ENCODE assay signal across 19 cellular contexts in genomic region chr12:22110176-22110575, GRCh38.
DNase-seq lines count a peak whose midpoint lies in the region; ATAC-seq lines count a peak whose summit lies in the region.
"Had no signal": no experiment of that assay in that cellular context is flagged by ENCODE, and none has a peak within 500 bp of the region (broad histone marks: within the 10 kb centered on the region; RNA-seq: fewer than 3 reads in every experiment).

No MANE protein-coding gene starts in this region.

- H3K4me3 Mint-ChIP-seq in activated CD4-positive, alpha-beta T cell treated with anti-CD3 and anti-CD28 coated beads, Interleukin-2, amount 10 ng/mL, durations not matched to agents 24 days and 14 days: no peak overlapping the region
- H3K4me3 Mint-ChIP-seq in activated naive CD8-positive, alpha-beta T cell: no peak overlapping the region
- H3K4me3 Mint-ChIP-seq in activated naive CD8-positive, alpha-beta T cell treated with anti-CD3 and anti-CD28 coated beads, Interleukin-2, amount 50 U/mL, for 24 hours: no peak overlapping the region
- no peak overlapping the region for H3K4me3 Mint-ChIP-seq in activated T-helper 17 cell treated with anti-CD3 and anti-CD28 coated beads, Interleukin-2, amount 50 U/mL, for 72 hours

- H3K4me1 Mint-ChIP-seq in activated CD4-positive, alpha-beta T cell treated with anti-CD3 and anti-CD28 coated beads, Interleukin-2, amount 10 ng/mL, durations not matched to agents 24 days and 14 days: peaks cover 18% of the 10 kb centered on the region
- H3K4me1 Mint-ChIP-seq in activated naive CD8-positive, alpha-beta T cell (ENCODE audit: low read depth): peaks cover 16% of the 10 kb centered on the region
- H3K4me1 Mint-ChIP-seq in activated naive CD8-positive, alpha-beta T cell treated with anti-CD3 and anti-CD28 coated beads, Interleukin-2, amount 50 U/mL, for 24 hours: peaks cover 6% of the 10 kb centered on the region
- H3K4me1 Mint-ChIP-seq in activated T-helper 17 cell treated with anti-CD3 and anti-CD28 coated beads, Interleukin-2, amount 50 U/mL, for 72 hours: peaks cover 11% of the 10 kb centered on the region

- DNase-seq in activated CD4-positive, alpha-beta T cell treated with anti-CD3 and anti-CD28 coated beads, Interleukin-2, amount 10 ng/mL, durations not matched to agents 24 days and 14 days: peak; percentile 58
- DNase-seq in activated CD4-positive, alpha-beta T cell treated with anti-CD3 and anti-CD28 coated beads, Interleukin-2, amount 50 U/mL, for 4 hours: no peak
- DNase-seq in activated naive CD8-positive, alpha-beta T cell treated with anti-CD3 and anti-CD28 coated beads, Interleukin-2, amount 50 U/mL, for 24 hours: no peak
- DNase-seq in T1000 (lab: John Stamatoyannopoulos, UW) (no peak), nucleus accumbens (lab: John Stamatoyannopoulos, UW) (no peak)
- DNase-seq: DMS 273 treated with DMSO at 0.1 percent for 48 hours; GF-D8; MV-4-11; NCI-H1417; NCI-H1930; NCI-H2171; NCI-H446; NCI-H69; NK-92 treated with Interleukin-12 subunit alpha and Interleukin-12 subunit beta, amount 100 ng/mL, for 24 hours; RPMI8226 had no signal

- intact Hi-C loops in activated CD4-positive, alpha-beta T cell treated with anti-CD3 and anti-CD28 coated beads, Interleukin-2, amount 10 ng/mL, durations not matched to agents 24 days and 14 days (cut with micrococcal nuclease): no loop called here

- peak overlapping the region; percentile 25 for H3K27ac Mint-ChIP-seq in activated CD4-positive, alpha-beta T cell treated with anti-CD3 and anti-CD28 coated beads, Interleukin-2, amount 10 ng/mL, durations not matched to agents 24 days and 14 days
- H3K27ac Mint-ChIP-seq in activated naive CD8-positive, alpha-beta T cell: peak overlapping the region; percentile 64
- no peak overlapping the region for H3K27ac Mint-ChIP-seq in activated naive CD8-positive, alpha-beta T cell treated with anti-CD3 and anti-CD28 coated beads, Interleukin-2, amount 50 U/mL, for 24 hours
- H3K27ac Mint-ChIP-seq in activated T-helper 17 cell treated with anti-CD3 and anti-CD28 coated beads, Interleukin-2, amount 50 U/mL, for 72 hours: no peak overlapping the region

- H3K27me3 Mint-ChIP-seq in activated CD4-positive, alpha-beta T cell treated with anti-CD3 and anti-CD28 coated beads, Interleukin-2, amount 10 ng/mL, durations not matched to agents 24 days and 14 days: no peaks in the 10 kb centered on the region
- no peaks in the 10 kb centered on the region for H3K27me3 Mint-ChIP-seq in activated naive CD8-positive, alpha-beta T cell
- H3K27me3 Mint-ChIP-seq in activated naive CD8-positive, alpha-beta T cell treated with anti-CD3 and anti-CD28 coated beads, Interleukin-2, amount 50 U/mL, for 24 hours: no peaks in the 10 kb centered on the region
- H3K27me3 Mint-ChIP-seq in activated T-helper 17 cell treated with anti-CD3 and anti-CD28 coated beads, Interleukin-2, amount 50 U/mL, for 72 hours: no peaks in the 10 kb centered on the region

- H3K9me3 Mint-ChIP-seq in activated CD4-positive, alpha-beta T cell treated with anti-CD3 and anti-CD28 coated beads, Interleukin-2, amount 10 ng/mL, durations not matched to agents 24 days and 14 days: peaks cover 13% of the 10 kb centered on the region
- peaks cover 9% of the 10 kb centered on the region for H3K9me3 Mint-ChIP-seq in activated naive CD8-positive, alpha-beta T cell (ENCODE audit: low read depth)
- H3K9me3 Mint-ChIP-seq in activated naive CD8-positive, alpha-beta T cell treated with anti-CD3 and anti-CD28 coated beads, Interleukin-2, amount 50 U/mL, for 24 hours: peaks cover 8% of the 10 kb centered on the region
- H3K9me3 Mint-ChIP-seq in activated T-helper 17 cell treated with anti-CD3 and anti-CD28 coated beads, Interleukin-2, amount 50 U/mL, for 72 hours: no peaks in the 10 kb centered on the region

- H3K36me3 Mint-ChIP-seq in activated CD4-positive, alpha-beta T cell treated with anti-CD3 and anti-CD28 coated beads, Interleukin-2, amount 10 ng/mL, durations not matched to agents 24 days and 14 days (ENCODE audit: low read depth): no peaks in the 10 kb centered on the region
- peaks cover 6% of the 10 kb centered on the region for H3K36me3 Mint-ChIP-seq in activated naive CD8-positive, alpha-beta T cell
- no peaks in the 10 kb centered on the region for H3K36me3 Mint-ChIP-seq in activated naive CD8-positive, alpha-beta T cell treated with anti-CD3 and anti-CD28 coated beads, Interleukin-2, amount 50 U/mL, for 24 hours (ENCODE audit: low read depth)
- H3K36me3 Mint-ChIP-seq in activated T-helper 17 cell treated with anti-CD3 and anti-CD28 coated beads, Interleukin-2, amount 50 U/mL, for 72 hours (ENCODE audit: low read depth): no peaks in the 10 kb centered on the region

- no peak for ATAC-seq in activated naive CD8-positive, alpha-beta T cell treated with anti-CD3 and anti-CD28 coated beads, Interleukin-2, amount 50 U/mL, for 24 hours
- peak; percentile 28 for ATAC-seq in activated T-helper 17 cell treated with anti-CD3 and anti-CD28 coated beads, Interleukin-2, amount 50 U/mL, for 72 hours (replicated peaks)
- no peak for ATAC-seq in GM19351 (IDR thresholded peaks at IDR 0.05; ENCODE audit: unreplicated experiment)
- ATAC-seq: K562 had no signal

Comparison
In these comparisons a context has a peak if more than half of its experiments do, and no peak if none do; other contexts are left out.
1. H3K27ac Mint-ChIP-seq: peak in activated CD4-positive, alpha-beta T cell treated with anti-CD3 and anti-CD28 coated beads, Interleukin-2, amount 10 ng/mL, durations not matched to agents 24 days and 14 days (single experiment) and activated naive CD8-positive, alpha-beta T cell (single experiment); none in activated naive CD8-positive, alpha-beta T cell treated with anti-CD3 and anti-CD28 coated beads, Interleukin-2, amount 50 U/mL, for 24 hours (single experiment) and activated T-helper 17 cell treated with anti-CD3 and anti-CD28 coated beads, Interleukin-2, amount 50 U/mL, for 72 hours (single experiment).